ENCODE assay signal across 10 cellular contexts in the genomic region with DNA sequence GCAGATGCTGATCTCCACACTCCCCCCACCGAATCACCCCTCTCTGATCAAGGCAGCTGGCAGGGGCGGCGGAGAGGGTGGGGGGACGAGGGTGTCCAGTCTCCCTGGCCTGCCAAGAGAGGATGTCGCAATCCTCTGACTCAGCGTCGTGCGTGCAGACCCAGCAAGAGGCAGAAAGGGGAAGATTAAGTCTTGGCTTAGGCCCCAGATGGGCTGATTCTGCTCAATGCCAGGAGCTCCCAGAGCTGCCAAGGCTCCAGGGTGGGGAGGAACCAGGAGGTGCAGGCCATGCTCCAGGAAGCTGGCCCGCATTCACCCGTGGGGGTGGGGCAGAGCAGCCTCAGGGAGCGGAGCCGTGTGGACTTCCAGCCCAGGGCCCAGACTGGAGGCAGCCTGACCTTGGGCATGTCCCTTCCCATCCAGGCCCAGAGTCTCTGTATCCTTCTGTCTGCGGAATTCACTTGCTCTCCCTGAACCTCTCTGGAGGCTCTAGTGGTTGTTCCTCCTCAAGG. TPM values are rescaled to one million over a fixed set of nuclear protein-coding genes. Genes with fewer than 3 reads are reported as not detected.
DNase-seq lines count a peak whose midpoint lies in the region; ATAC-seq and TF ChIP-seq lines count a peak whose summit lies in the region.
"Had no signal": no experiment of that assay in that cellular context is flagged by ENCODE, and none has a peak within 500 bp of the region (broad histone marks: within the 10 kb centered on the region; RNA-seq: fewer than 3 reads in every experiment).

No MANE protein-coding gene starts in this region.

- peaks cover 19% of the 10 kb centered on the region for H3K4me1 ChIP-seq in ovary (ENCODE audit: insufficient read depth)

- WGBS in ovary, 3 donors, result 0 to 7% (median 1%) methylated on average over 13 of the region's 13 CpGs

- no peak overlapping the region for H3K4me3 ChIP-seq in ovary

- no peaks in the 10 kb centered on the region for H3K9me3 ChIP-seq in ovary

- TF ChIP-seq EP300 in ovary (IDR thresholded peaks at IDR 0.05), result peak; percentile 95

- H3K9me3 Mint-ChIP-seq in activated T-cell treated with anti-CD3 and anti-CD28 coated beads, Interleukin-2, amount 50 U/mL, for 72 hours, result no peaks in the 10 kb centered on the region
- H3K9me3 Mint-ChIP-seq: stimulated activated naive CD8-positive, alpha-beta T cell treated with anti-CD3 and anti-CD28 coated beads, Interleukin-15, Interleukin-2, amounts not matched to agents 100 ng/mL and 50 ng/mL, for 24 hours had no signal

- peaks cover 62% of the 10 kb centered on the region for H3K4me1 Mint-ChIP-seq in activated T-cell treated with anti-CD3 and anti-CD28 coated beads, Interleukin-2, amount 50 U/mL, for 72 hours (ENCODE audit: low read depth)

- no peak for TF ChIP-seq CTCF in ovary (IDR thresholded peaks at IDR 0.05)

- H3K36me3 ChIP-seq in ovary, result no peaks in the 10 kb centered on the region

- no peaks in the 10 kb centered on the region for H3K27me3 ChIP-seq in ovary

- H3K27me3 Mint-ChIP-seq in activated T-cell treated with anti-CD3 and anti-CD28 coated beads, Interleukin-2, amount 50 U/mL, for 72 hours (ENCODE audit: low read depth), result peaks cover 9% of the 10 kb centered on the region

- ATAC-seq in activated T-cell treated with anti-CD3 and anti-CD28 coated beads, Interleukin-2, amount 50 U/mL, for 72 hours (replicated peaks in 1 of 2), result peak; percentile 61 to 69
- ATAC-seq in Right ventricle myocardium inferior (peak; percentile 94), HG03378 (IDR thresholded peaks at IDR 0.05; ENCODE audit: unreplicated experiment) (no peak)

- H3K36me3 Mint-ChIP-seq in activated T-cell treated with anti-CD3 and anti-CD28 coated beads, Interleukin-2, amount 50 U/mL, for 72 hours (ENCODE audit: insufficient read depth in 2 of 2), result no peaks in the 10 kb centered on the region

- H3K27ac ChIP-seq in ovary, result peak overlapping the region; percentile 37 to 85

- no peak for TF ChIP-seq POLR2A in ovary (IDR thresholded peaks at IDR 0.05)

- intact Hi-C loops in Right ventricle myocardium inferior (cut with DNase I) (no loop called here), ovary (cut with DNase I) (no loop called here)

- peak; percentile 43 to 74 for DNase-seq in NCI-H2081 (lab: John Stamatoyannopoulos, UW)
- no peak for DNase-seq in NCI-H2081 treated with DMSO at 0.1 percent for 48 hours (lab: John Stamatoyannopoulos, UW)
- DNase-seq in NCI-H1694 treated with DMSO at 0.1 percent for 48 hours (lab: John Stamatoyannopoulos, UW), result peak; percentile 72
- peak in 1 of 2 donors; percentile 51 for DNase-seq in activated T-cell treated with anti-CD3 and anti-CD28 coated beads, Interleukin-2, amount 50 U/mL, for 72 hours
- peak; percentile 96 for DNase-seq in Right ventricle myocardium inferior (ENCODE audit: missing footprints)
- peak; percentile 98 to 99 (median 99) for DNase-seq in ovary
- no peak for DNase-seq in central memory CD4-positive, alpha-beta T cell

- no peak overlapping the region for H3K27ac Mint-ChIP-seq in activated T-cell treated with anti-CD3 and anti-CD28 coated beads, Interleukin-2, amount 50 U/mL, for 72 hours
- H3K27ac Mint-ChIP-seq: stimulated activated naive CD8-positive, alpha-beta T cell treated with anti-CD3 and anti-CD28 coated beads, Interleukin-15, Interleukin-2, amounts not matched to agents 100 ng/mL and 50 ng/mL, for 24 hours had no signal

- no peak overlapping the region for H3K4me3 Mint-ChIP-seq in activated T-cell treated with anti-CD3 and anti-CD28 coated beads, Interleukin-2, amount 50 U/mL, for 72 hours

RNA-seq across cellular contexts. Expression of gene BCL3, which starts 6.6 kb away (rescaled TPM):
- total RNA-seq in activated T-cell treated with anti-CD3 and anti-CD28 coated beads, Interleukin-2, amount 50 U/mL, for 72 hours, result 100 to 1,000 TPM; 192 to 208 TPM
- total RNA-seq in Right ventricle myocardium inferior (18.3 TPM), ovary (100 to 1,000 TPM in 2 of 7 donors, 10 to 100 TPM in 5; 17.8 to 141 (median 50.7) TPM)
- polyA plus RNA-seq in ovary, result 10 to 100 TPM in 1 of 2 donors, 1 to 10 TPM in 1; 3.2 to 43.4 TPM

RNA-seq across cellular contexts. Expression of gene CBLC, which starts 35.8 kb away (rescaled TPM):
- total RNA-seq in activated T-cell treated with anti-CD3 and anti-CD28 coated beads, Interleukin-2, amount 50 U/mL, for 72 hours, result not detected
- total RNA-seq in Right ventricle myocardium inferior, result not detected
- 10 to 100 TPM in 1 of 7 donors, 1 to 10 TPM in 3, under 1 TPM in 1, not detected in 2; 0.46 to 10.3 (median 2.2) TPM for total RNA-seq in ovary
- under 1 TPM in 1 of 2 donors, not detected in 1; 0.08 TPM for polyA plus RNA-seq in ovary
- total RNA-seq: activated CD8-positive, alpha-beta memory T cell treated with anti-CD3 and anti-CD28 coated beads for 36 hours had no signal

RNA-seq across cellular contexts. Expression of gene CEACAM16, which starts 42.9 kb away (rescaled TPM):
- total RNA-seq in activated T-cell treated with anti-CD3 and anti-CD28 coated beads, Interleukin-2, amount 50 U/mL, for 72 hours, result not detected
- total RNA-seq in Right ventricle myocardium inferior, result not detected
- not detected for total RNA-seq in ovary
- not detected for polyA plus RNA-seq in ovary
- total RNA-seq: activated CD8-positive, alpha-beta memory T cell treated with anti-CD3 and anti-CD28 coated beads for 36 hours had no signal

Comparison
In these comparisons a context has a peak if more than half of its experiments do, and no peak if none do; other contexts are left out.
1. DNase-seq: peak in NCI-H2081 (2 of 2), NCI-H1694 treated with DMSO at 0.1 percent for 48 hours (single experiment), Right ventricle myocardium inferior (single experiment) and ovary (5 of 5); none in NCI-H2081 treated with DMSO at 0.1 percent for 48 hours (single experiment) and central memory CD4-positive, alpha-beta T cell (single experiment).